ENCODE assay signal across 16 cellular contexts in genomic region chr7:116776046-116776445, GRCh38.
A peak's percentile ranks its signal among the peaks of the same experiment; 100 is the strongest.
DNase-seq lines count a peak whose midpoint lies in the region; ATAC-seq and TF ChIP-seq lines count a peak whose summit lies in the region.
"Had no signal": no experiment of that assay in that cellular context is flagged by ENCODE, and none has a peak within 500 bp of the region (broad histone marks: within the 10 kb centered on the region; RNA-seq: fewer than 3 reads in every experiment).

No MANE protein-coding gene starts in this region.

- H3K79me2 ChIP-seq in ACC112 (ENCODE audit: control insufficient read depth, insufficient read depth, low read length, unreplicated experiment): no peaks in the 10 kb centered on the region
- peaks cover 5% of the 10 kb centered on the region for H3K79me2 ChIP-seq in mammary epithelial cell (ENCODE audit: insufficient read depth, low read length)
- H3K79me2 ChIP-seq in osteoblast (ENCODE audit: insufficient read depth, low read length): no peaks in the 10 kb centered on the region

- no peak for TF ChIP-seq RAD21 in IMR-90 (IDR thresholded peaks at IDR 0.05; ENCODE audit: low read length)

- H3K27ac ChIP-seq in ACC112 (ENCODE audit: low read depth, low read length): peak overlapping the region; percentile 94
- no peak overlapping the region for H3K27ac ChIP-seq in IMR-90 (ENCODE audit: insufficient read depth, low read length)
- peak overlapping the region; percentile 92 for H3K27ac ChIP-seq in mammary epithelial cell (ENCODE audit: insufficient read depth, low read depth, low read length)
- H3K27ac ChIP-seq in osteoblast (ENCODE audit: low read depth, low read length): peak overlapping the region; percentile 91

- no peak overlapping the region for H3K4ac ChIP-seq in IMR-90 (ENCODE audit: low read depth, low read length)

- CTCF ChIA-PET in IMR-90 (lab: Yijun Ruan, JAX): interaction anchor here (1.4 kb wide), 1 partner anchor 45 kb away, joined by 3 read pairs; no protein-coding TSS in a partner anchor
- CTCF ChIA-PET in mammary epithelial cell (lab: Charles Lee; ENCODE audit: low non-redundant PET): no interaction called here

- H3K9me3 ChIP-seq in IMR-90 (ENCODE audit: control insufficient read depth, insufficient read depth, low read length): peaks cover 4% of the 10 kb centered on the region; the same call in 1 of the 2 replicates
- H3K9me3 ChIP-seq in mammary epithelial cell (replicated peaks; ENCODE audit: insufficient read depth, low read length): no peaks in the 10 kb centered on the region
- H3K9me3 ChIP-seq in osteoblast (ENCODE audit: low read depth, low read length): no peaks in the 10 kb centered on the region
- H3K9me3 ChIP-seq: tibial nerve had no signal

- no peaks in the 10 kb centered on the region for H3K27me3 ChIP-seq in ACC112 (ENCODE audit: insufficient read depth, low read length)
- H3K27me3 ChIP-seq in IMR-90 (ENCODE audit: control insufficient read depth, insufficient read depth, low read length): no peaks in the 10 kb centered on the region
- no peaks in the 10 kb centered on the region for H3K27me3 ChIP-seq in mammary epithelial cell (ENCODE audit: insufficient read depth, low read length)
- H3K27me3 ChIP-seq in osteoblast (ENCODE audit: insufficient read depth, low read length): no peaks in the 10 kb centered on the region
- H3K27me3 ChIP-seq: tibial nerve had no signal

- BruUV-seq in IMR-90 (replicated peaks; lab: Mats Ljungman, UMichigan): no TSS peak
- BruUV-seq in mammary epithelial cell (replicated peaks; lab: Mats Ljungman, UMichigan): TSS peak; percentile 58

- no peak overlapping the region for H3K4me2 ChIP-seq in IMR-90 (ENCODE audit: low read depth, low read length)
- H3K4me2 ChIP-seq in mammary epithelial cell (ENCODE audit: insufficient read depth, low read depth, low read length): peak overlapping the region; percentile 49
- no peak overlapping the region for H3K4me2 ChIP-seq in osteoblast (ENCODE audit: insufficient read depth, low read length)

- H3K36me3 ChIP-seq in ACC112 (ENCODE audit: insufficient read depth, low read length) (peaks cover 17% of the 10 kb centered on the region), IMR-90 (ENCODE audit: control insufficient read depth, insufficient read depth, low read length) (peaks cover 3% of the 10 kb centered on the region; the same call in 1 of the 2 replicates), mammary epithelial cell (ENCODE audit: insufficient read depth, low read length) (peaks cover 46% of the 10 kb centered on the region), osteoblast (ENCODE audit: insufficient read depth, low read length) (peaks cover 54% of the 10 kb centered on the region)

- H4K91ac ChIP-seq in IMR-90 (ENCODE audit: insufficient read depth, low read depth, low read length): no peak overlapping the region; the same call in 1 of the 2 replicates

- in situ Hi-C loops in IMR-90 (cut with MboI; ENCODE audit: low sequenced_read_pairs) (no loop called here), mammary epithelial cell (cut with MboI; ENCODE audit: low sequenced_read_pairs in 2 of 2) (no loop called here)

- H3K14ac ChIP-seq in IMR-90 (replicated peaks; ENCODE audit: low read depth, low read length): no peak overlapping the region

- H2AK5ac ChIP-seq in IMR-90 (ENCODE audit: low read depth, low read length): 0 out of 2 replicates have a peak overlapping the region, but pooled peaks have one; percentile 18

- peaks cover 16% of the 10 kb centered on the region for H3K9me1 ChIP-seq in IMR-90 (ENCODE audit: insufficient read depth, low read length)

- H3K9ac ChIP-seq in IMR-90 (ENCODE audit: low read depth, low read length) (no peak overlapping the region; the same call in 1 of the 2 replicates), mammary epithelial cell (ENCODE audit: insufficient read depth, low read length) (peak overlapping the region; percentile 52)

- H2BK15ac ChIP-seq in IMR-90 (ENCODE audit: low read depth, low read length): 0 out of 3 replicates have a peak overlapping the region, but pooled peaks have one; percentile 77

- intact Hi-C loops in IMR-90 (cut with micrococcal nuclease): loop anchor here (5.0 kb wide), 1 partner anchor 39 kb away; no protein-coding TSS in a partner anchor
- intact Hi-C loops in mammary epithelial cell (cut with micrococcal nuclease): loop anchor here (1.0 to 2.0 kb wide), 3 partner anchors 103 to 565 kb away; partner anchors contain the start of genes MET and TES

- dilution Hi-C loops in IMR-90 (cut with HindIII; ENCODE audit: low sequenced_read_pairs, unreplicated experiment): no loop called here
- dilution Hi-C loops in mammary epithelial cell (cut with HindIII; ENCODE audit: low sequenced_read_pairs): loop anchor here (5.0 kb wide), 1 partner anchor 64 kb away; no protein-coding TSS in a partner anchor

- peak overlapping the region; percentile 23; the same call in 1 of the 2 replicates for H2BK120ac ChIP-seq in IMR-90 (ENCODE audit: low read depth, low read length)

- H2BK20ac ChIP-seq in IMR-90 (ENCODE audit: low read depth, low read length): 0 out of 2 replicates have a peak overlapping the region, but pooled peaks have one; percentile 16

- H3K18ac ChIP-seq in IMR-90 (ENCODE audit: low read depth, low read length): peak overlapping the region; percentile 75; the same call in 1 of the 2 replicates

- no peak overlapping the region for H4K8ac ChIP-seq in IMR-90 (ENCODE audit: low read depth in 2 of 2, low read length in 2 of 2)

- H3K4me3 ChIP-seq in ACC112 (ENCODE audit: low read depth, low read length) (no peak overlapping the region), IMR-90 (ENCODE audit: insufficient read depth, low read depth, low read length) (no peak overlapping the region), mammary epithelial cell (replicated peaks in 1 of 3; ENCODE audit: insufficient read depth in 1 of 3, low read depth in 2 of 3, low read length in 3 of 3) (no peak overlapping the region), osteoblast (ENCODE audit: insufficient read depth, low read length) (no peak overlapping the region)
- H3K4me3 ChIP-seq: tibial nerve had no signal

- POLR2A ChIA-PET in IMR-90 (lab: Charles Lee; ENCODE audit: unreplicated experiment): no interaction called here

- peak overlapping the region; percentile 82; the same call in 1 of the 2 replicates for H4K5ac ChIP-seq in IMR-90 (ENCODE audit: low read depth, low read length)

- DNase-seq in IMR-90: no peak
- no peak for DNase-seq in mammary epithelial cell
- no peak for DNase-seq in osteoblast (ENCODE audit: insufficient read length, low spot score, missing footprints)
- no peak for DNase-seq in erythroblast (lab: John Stamatoyannopoulos, UW)
- no peak for DNase-seq in stimulated activated CD4-positive, alpha-beta T cell treated with anti-CD3 and anti-CD28 coated beads, Interleukin-2, amount 100 ng/mL, for 48 hours
- no peak for DNase-seq in pons (ENCODE audit: low spot score)
- DNase-seq in HuH-7 (ENCODE audit: low spot score): no peak
- DNase-seq: activated CD4-positive, alpha-beta T cell treated with anti-CD3 and anti-CD28 coated beads for 36 hours; activated gamma-delta T cell; CD4-positive, CD25-positive, alpha-beta regulatory T cell; naive thymus-derived CD4-positive, alpha-beta T cell; NCI-H510A; NK-92 treated with Interleukin-12 subunit alpha and Interleukin-12 subunit beta, amount 100 ng/mL, for 24 hours; right cardiac atrium had no signal

- H3K23ac ChIP-seq in IMR-90 (ENCODE audit: low read depth, low read length): 0 out of 2 replicates have a peak overlapping the region, but pooled peaks have one; percentile 3

- TF ChIP-seq POLR2A in IMR-90 (IDR thresholded peaks at IDR 0.05; ENCODE audit: low read depth, low read length) (no peak), erythroblast (IDR thresholded peaks at IDR 0.05; ENCODE audit: low read length) (no peak)

- H2AFZ ChIP-seq in ACC112 (ENCODE audit: low read length, unreplicated experiment): no peak overlapping the region
- H2AFZ ChIP-seq in IMR-90 (replicated peaks; ENCODE audit: low read length, poor library complexity): no peak overlapping the region
- no peak overlapping the region for H2AFZ ChIP-seq in mammary epithelial cell (ENCODE audit: low read depth, low read length)
- H2AFZ ChIP-seq in osteoblast (ENCODE audit: low read length): no peak overlapping the region

- H2BK5ac ChIP-seq in IMR-90 (ENCODE audit: low read depth, low read length, poor library complexity, severe bottlenecking): peak overlapping the region; percentile 35

- H2AK9ac ChIP-seq in IMR-90 (replicated peaks; ENCODE audit: low read depth, low read length, poor library complexity): no peak overlapping the region

- WGBS in IMR-90 (ENCODE audit: extremely low coverage in 2 of 2, insufficient read length in 1 of 2), 2 experiments: no CpG with 5 or more reads among the region's 2 CpGs
- WGBS in mammary epithelial cell (ENCODE audit: low coverage, missing lambda C conversion rate): 45% methylated on average over 2 of the region's 2 CpGs

- H3K56ac ChIP-seq in IMR-90 (ENCODE audit: extremely low read depth, insufficient read depth, low read length): no peak overlapping the region

- H3K79me1 ChIP-seq in IMR-90 (ENCODE audit: low read depth in 1 of 2, low read length in 2 of 2): peaks cover 5 to 10% of the 10 kb centered on the region in 2 experiments; a peak in 2 of 4 replicates

- H4K20me1 ChIP-seq in IMR-90 (ENCODE audit: insufficient read depth, low read length): no peaks in the 10 kb centered on the region
- H4K20me1 ChIP-seq in mammary epithelial cell (ENCODE audit: insufficient read depth, low read length): no peaks in the 10 kb centered on the region
- no peaks in the 10 kb centered on the region for H4K20me1 ChIP-seq in osteoblast (ENCODE audit: insufficient read depth, low read length)

- peaks cover 79% of the 10 kb centered on the region for H3K4me1 ChIP-seq in ACC112 (ENCODE audit: control insufficient read depth, insufficient read depth, low read length, unreplicated experiment)
- peaks cover 28% of the 10 kb centered on the region for H3K4me1 ChIP-seq in IMR-90 (ENCODE audit: control insufficient read depth, insufficient read depth, low read length)
- peaks cover 65% of the 10 kb centered on the region for H3K4me1 ChIP-seq in mammary epithelial cell (ENCODE audit: insufficient read depth, low read length)
- H3K4me1 ChIP-seq in osteoblast (ENCODE audit: insufficient read depth, low read length): peaks cover 65% of the 10 kb centered on the region

- ATAC-seq in IMR-90 (ENCODE audit: low read depth): no peak
- ATAC-seq: naive thymus-derived CD4-positive, alpha-beta T cell had no signal

- TF ChIP-seq CTCF in IMR-90 (conservative IDR thresholded peaks at IDR 0.05; ENCODE audit: low read depth, low read length) (no peak), mammary epithelial cell (conservative IDR thresholded peaks at IDR 0.05 in 1 of 2, IDR thresholded peaks at IDR 0.05 in 1 of 2; ENCODE audit: extremely low read depth in 1 of 2, insufficient read depth in 1 of 2, low read depth in 1 of 2, low read length in 2 of 2) (no peak), osteoblast (IDR thresholded peaks at IDR 0.05; ENCODE audit: extremely low read depth, low read depth, low read length) (no peak)

TF ChIP-seq in IMR-90, 13 proteins besides CTCF, POLR2A, EP300 and RAD21 (continues in another document):
- TF ChIP-seq BHLHE40 (IDR thresholded peaks at IDR 0.05; ENCODE audit: low read depth, low read length) (no peak), CEBPB (IDR thresholded peaks at IDR 0.05; ENCODE audit: low read depth, low read length) (no peak), SMC3 (IDR thresholded peaks at IDR 0.05; ENCODE audit: low read depth, low read length) (no peak), MAZ (IDR thresholded peaks at IDR 0.05; ENCODE audit: borderline replicate concordance, low read depth, low read length) (no peak)
